Comparison of ENCODE assay signal across 18 cellular contexts in the genomic region with DNA sequence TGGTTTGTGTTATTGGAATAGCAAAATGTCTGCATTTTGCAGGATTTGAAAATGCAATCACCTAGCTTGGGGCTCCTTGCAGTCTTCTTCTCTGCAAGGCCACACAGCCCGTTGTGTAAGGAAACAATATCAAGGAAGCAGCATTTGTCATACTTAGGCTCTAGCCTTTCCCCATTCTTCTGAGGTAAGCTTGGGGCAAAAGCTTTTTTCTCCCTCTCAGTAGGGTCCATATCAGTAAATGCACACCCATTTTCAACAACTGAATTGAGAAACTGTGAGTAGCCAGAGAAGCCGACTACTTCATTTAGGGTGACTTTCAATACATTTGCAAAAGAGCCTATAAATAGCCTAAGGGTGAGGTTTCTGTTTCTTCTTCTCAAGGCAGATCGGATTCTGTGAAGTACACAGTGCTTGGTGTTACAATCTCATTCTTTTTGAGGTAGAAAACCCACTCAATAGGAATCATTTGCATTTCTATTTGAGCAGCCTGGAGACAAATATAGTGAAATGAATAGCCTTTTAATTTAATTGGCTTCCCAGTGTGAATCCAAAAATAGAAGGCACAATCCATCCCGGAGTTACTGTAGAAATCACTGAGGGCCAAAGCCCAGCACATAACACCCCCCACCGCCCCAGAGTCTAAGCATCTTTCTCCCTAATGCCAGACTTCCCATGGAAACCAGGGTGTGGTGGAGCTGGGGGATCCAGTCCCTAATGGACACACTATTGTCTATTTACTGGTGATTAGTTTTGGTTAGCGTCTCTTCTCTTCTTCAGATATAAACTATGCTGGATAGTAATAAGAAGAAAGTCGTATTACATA.
DNase-seq lines count a peak whose midpoint lies in the region; ATAC-seq lines count a peak whose summit lies in the region.
"Had no signal": no experiment of that assay in that cellular context is flagged by ENCODE, and none has a peak within 500 bp of the region (broad histone marks: within the 10 kb centered on the region; RNA-seq: fewer than 3 reads in every experiment).

No MANE protein-coding gene starts in this region.

- H3K4me3 Mint-ChIP-seq in activated naive CD8-positive, alpha-beta T cell treated with anti-CD3 and anti-CD28 coated beads for 36 hours, result no peak overlapping the region
- H3K4me3 Mint-ChIP-seq: activated CD4-positive, alpha-beta memory T cell treated with anti-CD3 and anti-CD28 coated beads, Interleukin-2, amount 10 ng/mL, durations not matched to agents 7 days and 5 days; activated T-cell treated with anti-CD3 and anti-CD28 coated beads, Interleukin-2, amount 50 U/mL, for 72 hours; naive B cell; stimulated activated effector memory CD8-positive, alpha-beta T cell treated with anti-CD3 and anti-CD28 coated beads, Interleukin-12 subunit alpha, Interleukin-12 subunit beta, amount 100 ng/mL, for 72 hours had no signal

- peak in 2 of 3 experiments; percentile 49 to 78 for DNase-seq in NCI-H1417 (lab: John Stamatoyannopoulos, UW)
- DNase-seq in NCI-H1417 treated with DMSO at 0.1 percent for 48 hours (lab: John Stamatoyannopoulos, UW), result no peak
- peak; percentile 23 for DNase-seq in MV-4-11 (lab: John Stamatoyannopoulos, UW)
- DNase-seq in inferior parietal cortex (ENCODE audit: extremely low spot score), result peak; percentile 49
- DNase-seq in NCI-H1092 (lab: John Stamatoyannopoulos, UW), result no peak
- DNase-seq in activated naive CD8-positive, alpha-beta T cell treated with anti-CD3 and anti-CD28 coated beads for 36 hours, result no peak
- DNase-seq: activated CD4-positive, alpha-beta memory T cell treated with anti-CD3 and anti-CD28 coated beads, Interleukin-2, amount 10 ng/mL, durations not matched to agents 7 days and 5 days; activated T-cell treated with anti-CD3 and anti-CD28 coated beads, Interleukin-2, amount 50 U/mL, for 72 hours; DMS153; foreskin fibroblast; left lung; naive B cell; NCI-H1048; posterior cingulate gyrus; tibial artery had no signal

- ATAC-seq in GM21786 (IDR thresholded peaks at IDR 0.05; ENCODE audit: unreplicated experiment) (peak; percentile 86), GM21576 (IDR thresholded peaks at IDR 0.05; ENCODE audit: unreplicated experiment) (no peak)
- ATAC-seq: activated T-cell treated with anti-CD3 and anti-CD28 coated beads, Interleukin-2, amount 50 U/mL, for 72 hours; left lung; stimulated activated effector memory CD8-positive, alpha-beta T cell treated with anti-CD3 and anti-CD28 coated beads, Interleukin-12 subunit alpha, Interleukin-12 subunit beta, amount 100 ng/mL, for 72 hours had no signal

- H3K27me3 Mint-ChIP-seq in activated naive CD8-positive, alpha-beta T cell treated with anti-CD3 and anti-CD28 coated beads for 36 hours, result peaks cover 5% of the 10 kb centered on the region
- H3K27me3 Mint-ChIP-seq: activated CD4-positive, alpha-beta memory T cell treated with anti-CD3 and anti-CD28 coated beads, Interleukin-2, amount 10 ng/mL, durations not matched to agents 7 days and 5 days had no signal

- no peaks in the 10 kb centered on the region for H3K36me3 Mint-ChIP-seq in activated naive CD8-positive, alpha-beta T cell treated with anti-CD3 and anti-CD28 coated beads for 36 hours
- H3K36me3 Mint-ChIP-seq: naive B cell; stimulated activated effector memory CD8-positive, alpha-beta T cell treated with anti-CD3 and anti-CD28 coated beads, Interleukin-12 subunit alpha, Interleukin-12 subunit beta, amount 100 ng/mL, for 72 hours had no signal

- no peak overlapping the region for H3K27ac Mint-ChIP-seq in activated naive CD8-positive, alpha-beta T cell treated with anti-CD3 and anti-CD28 coated beads for 36 hours
- H3K27ac Mint-ChIP-seq: activated CD4-positive, alpha-beta memory T cell treated with anti-CD3 and anti-CD28 coated beads, Interleukin-2, amount 10 ng/mL, durations not matched to agents 7 days and 5 days; activated T-cell treated with anti-CD3 and anti-CD28 coated beads, Interleukin-2, amount 50 U/mL, for 72 hours; stimulated activated effector memory CD8-positive, alpha-beta T cell treated with anti-CD3 and anti-CD28 coated beads, Interleukin-12 subunit alpha, Interleukin-12 subunit beta, amount 100 ng/mL, for 72 hours had no signal

- H3K4me1 Mint-ChIP-seq in activated naive CD8-positive, alpha-beta T cell treated with anti-CD3 and anti-CD28 coated beads for 36 hours, result no peaks in the 10 kb centered on the region
- H3K4me1 Mint-ChIP-seq: activated CD4-positive, alpha-beta memory T cell treated with anti-CD3 and anti-CD28 coated beads, Interleukin-2, amount 10 ng/mL, durations not matched to agents 7 days and 5 days; naive B cell; stimulated activated effector memory CD8-positive, alpha-beta T cell treated with anti-CD3 and anti-CD28 coated beads, Interleukin-12 subunit alpha, Interleukin-12 subunit beta, amount 100 ng/mL, for 72 hours had no signal

- H3K9me3 Mint-ChIP-seq in activated naive CD8-positive, alpha-beta T cell treated with anti-CD3 and anti-CD28 coated beads for 36 hours, result no peaks in the 10 kb centered on the region
- H3K9me3 Mint-ChIP-seq: activated CD4-positive, alpha-beta memory T cell treated with anti-CD3 and anti-CD28 coated beads, Interleukin-2, amount 10 ng/mL, durations not matched to agents 7 days and 5 days had no signal

Comparison
In these comparisons a context has a peak if more than half of its experiments do, and no peak if none do; other contexts are left out.
1. DNase-seq: peak in NCI-H1417 (2 of 3), MV-4-11 (single experiment) and inferior parietal cortex (single experiment); none in NCI-H1417 treated with DMSO at 0.1 percent for 48 hours (single experiment), NCI-H1092 (single experiment) and activated naive CD8-positive, alpha-beta T cell treated with anti-CD3 and anti-CD28 coated beads for 36 hours (single experiment).